ENCODE assay signal across 7 cellular contexts in the genomic region with DNA sequence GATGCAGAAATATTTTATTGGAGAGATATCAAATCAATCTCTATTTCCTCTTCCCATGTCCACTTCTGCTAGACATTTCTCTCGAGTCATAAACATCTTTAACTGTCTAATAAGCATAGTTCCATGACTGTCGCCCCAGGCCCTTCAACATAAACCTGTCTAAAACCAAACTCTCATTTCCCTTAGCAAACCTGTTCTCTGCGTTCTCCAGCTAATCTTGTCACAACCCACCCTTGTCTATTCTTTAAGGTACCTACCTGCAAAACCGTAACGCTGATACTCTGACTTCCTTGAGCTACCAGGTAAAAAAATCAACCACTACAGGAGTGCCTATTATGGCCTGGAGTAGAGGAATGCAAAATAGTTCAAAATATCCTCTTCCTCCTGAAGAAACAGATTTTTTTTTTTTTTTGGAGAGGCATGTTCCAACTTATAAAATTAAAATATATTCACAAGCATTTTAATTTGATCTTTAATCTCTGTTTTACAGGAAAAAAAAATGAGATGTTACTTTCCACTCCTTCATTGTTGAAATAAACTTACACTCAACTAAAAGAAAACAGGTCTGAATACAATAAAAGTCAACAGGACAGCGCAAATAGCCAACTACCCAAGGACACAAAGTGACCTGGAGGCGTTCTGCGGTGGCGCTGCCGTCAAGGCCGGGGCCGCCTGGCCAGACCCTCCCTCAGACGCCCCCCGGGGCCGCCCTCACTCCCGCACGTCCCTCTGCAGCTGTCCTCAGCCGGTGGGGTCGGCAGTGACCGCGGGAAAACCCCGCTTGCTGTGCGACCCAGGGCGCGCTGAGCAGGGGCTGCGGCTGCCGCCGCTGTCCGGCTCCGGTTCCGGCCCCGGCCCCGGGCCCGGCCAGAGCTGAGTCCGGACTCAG. TPM values are rescaled to one million over a fixed set of nuclear protein-coding genes. Genes with fewer than 3 reads are reported as not detected.
DNase-seq lines count a peak whose midpoint lies in the region; ATAC-seq and TF ChIP-seq lines count a peak whose summit lies in the region.

No MANE protein-coding gene starts in this region.

- H3K9me3 Mint-ChIP-seq in T-helper 1 cell treated with Interleukin-12 subunit alpha and Interleukin-12 subunit beta and Interleukin-4 antibody, amounts not matched to agents 30 μg/mL and 1 μg/mL, for 36 hours = peaks cover 23% of the 10 kb centered on the region
- H3K9me3 Mint-ChIP-seq in neural progenitor cell = peaks cover 24% of the 10 kb centered on the region

- peaks cover 33% of the 10 kb centered on the region for H3K36me3 Mint-ChIP-seq in T-helper 1 cell treated with Interleukin-12 subunit alpha and Interleukin-12 subunit beta and Interleukin-4 antibody, amounts not matched to agents 30 μg/mL and 1 μg/mL, for 36 hours (ENCODE audit: low read depth)
- H3K36me3 Mint-ChIP-seq in neural progenitor cell = peaks cover 40% of the 10 kb centered on the region

- H3K36me3 ChIP-seq in esophagus squamous epithelium (peaks cover 0 to 11% (median 0%) of the 10 kb centered on the region in 3 donors), neural progenitor cell (peaks cover 8% of the 10 kb centered on the region)

- H3K27me3 ChIP-seq in esophagus squamous epithelium = no peaks in the 10 kb centered on the region
- no peaks in the 10 kb centered on the region for H3K27me3 ChIP-seq in neural progenitor cell

- H3K4me2 ChIP-seq in neural progenitor cell = peak overlapping the region; percentile 94

- TF ChIP-seq CTCF in esophagus squamous epithelium (IDR thresholded peaks at IDR 0.05) (no peak), neural progenitor cell (IDR thresholded peaks at IDR 0.05) (peak; percentile 2)

- peak overlapping the region; percentile 64 for H3K9ac ChIP-seq in neural progenitor cell

- no peak for TF ChIP-seq POLR2A in esophagus squamous epithelium (IDR thresholded peaks at IDR 0.05)

- peaks cover 83% of the 10 kb centered on the region for H3K79me2 ChIP-seq in neural progenitor cell (ENCODE audit: low read depth)

- H3K4me3 ChIP-seq in GM08714 (ENCODE audit: low read length) (peak overlapping the region; percentile 97), esophagus squamous epithelium (peak overlapping the region; percentile 82 to 97 (median 88)), neural progenitor cell (peak overlapping the region; percentile 90)

- peak overlapping the region; percentile 90 to 98 (median 97) for H3K27ac ChIP-seq in esophagus squamous epithelium
- H3K27ac ChIP-seq in neural progenitor cell = peak overlapping the region; percentile 93

- peak overlapping the region; percentile 93 for H3K4me3 Mint-ChIP-seq in T-helper 1 cell treated with Interleukin-12 subunit alpha and Interleukin-12 subunit beta and Interleukin-4 antibody, amounts not matched to agents 30 μg/mL and 1 μg/mL, for 36 hours
- peak overlapping the region; percentile 96 for H3K4me3 Mint-ChIP-seq in neural progenitor cell

- peak; percentile 11 for ATAC-seq in GM19463 (IDR thresholded peaks at IDR 0.05; ENCODE audit: unreplicated experiment)
- ATAC-seq in HG03460 (IDR thresholded peaks at IDR 0.05; ENCODE audit: unreplicated experiment) = peak; percentile 16

- H3K4me1 Mint-ChIP-seq in T-helper 1 cell treated with Interleukin-12 subunit alpha and Interleukin-12 subunit beta and Interleukin-4 antibody, amounts not matched to agents 30 μg/mL and 1 μg/mL, for 36 hours (ENCODE audit: low read depth) = peaks cover 37% of the 10 kb centered on the region
- peaks cover 19% of the 10 kb centered on the region for H3K4me1 Mint-ChIP-seq in neural progenitor cell

- DNase-seq in esophagus squamous epithelium (lab: John Stamatoyannopoulos, UW) = no peak
- peak; percentile 3 for DNase-seq in neural progenitor cell (ENCODE audit: low spot score)
- no peak for DNase-seq in activated CD4-positive, CD25-positive, alpha-beta regulatory T cell treated with anti-CD3 and anti-CD28 coated beads, Interleukin-2, amount 50 U/mL, for 72 hours

- H3K27ac Mint-ChIP-seq in T-helper 1 cell treated with Interleukin-12 subunit alpha and Interleukin-12 subunit beta and Interleukin-4 antibody, amounts not matched to agents 30 μg/mL and 1 μg/mL, for 36 hours = peak overlapping the region; percentile 56
- H3K27ac Mint-ChIP-seq in neural progenitor cell = peak overlapping the region; percentile 83

- 4 to 7% methylated on average over 6 to 10 of the region's 35 CpGs for WGBS in esophagus squamous epithelium, 2 donors

- H4K20me1 ChIP-seq in neural progenitor cell (ENCODE audit: low read depth) = peaks cover 21% of the 10 kb centered on the region

- intact Hi-C loops in esophagus squamous epithelium (cut with DNase I) = no loop called here

- H3F3A ChIP-seq in neural progenitor cell (ENCODE audit: low read depth) = peaks cover 23% of the 10 kb centered on the region

- H3K4me1 ChIP-seq in esophagus squamous epithelium (peaks cover 3 to 46% (median 19%) of the 10 kb centered on the region in 3 donors), neural progenitor cell (peaks cover 22% of the 10 kb centered on the region)

- no peaks in the 10 kb centered on the region for H3K27me3 Mint-ChIP-seq in T-helper 1 cell treated with Interleukin-12 subunit alpha and Interleukin-12 subunit beta and Interleukin-4 antibody, amounts not matched to agents 30 μg/mL and 1 μg/mL, for 36 hours (ENCODE audit: low read depth)
- H3K27me3 Mint-ChIP-seq in neural progenitor cell (ENCODE audit: insufficient read depth, low read depth) = no peaks in the 10 kb centered on the region

- H2AFZ ChIP-seq in neural progenitor cell (replicated peaks) = peak overlapping the region; percentile 99

- H3K9me3 ChIP-seq in esophagus squamous epithelium (peaks cover 0 to 11% (median 0%) of the 10 kb centered on the region in 3 donors), neural progenitor cell (ENCODE audit: low read depth) (peaks cover 5% of the 10 kb centered on the region)

RNA-seq across cellular contexts. Expression of a gene that starts 0.8 kb away (rescaled TPM):
- total RNA-seq in esophagus squamous epithelium = 10 to 100 TPM in 2 of 4 donors, 1 to 10 TPM in 2; 8.3 to 16.8 (median 9.9) TPM
- 21.9 and 57.3 TPM in 2 replicates for total RNA-seq in neural progenitor cell (ENCODE audit: low replicate concordance)

RNA-seq across cellular contexts. Expression of a gene that starts 0.9 kb away (rescaled TPM):
- 10 to 100 TPM; 11.0 to 27.3 (median 18.0) TPM for total RNA-seq in esophagus squamous epithelium
- 87.6 and 148 TPM in 2 replicates for total RNA-seq in neural progenitor cell (ENCODE audit: low replicate concordance)

RNA-seq across cellular contexts. Expression of a gene that starts 58.7 kb away (rescaled TPM):
- total RNA-seq in esophagus squamous epithelium (1 to 10 TPM in 2 of 4 donors, under 1 TPM in 2; 0.61 to 1.4 (median 1.1) TPM), neural progenitor cell (ENCODE audit: low replicate concordance) (10.7 and 13.7 TPM in 2 replicates)
